ENCODE assay signal across 8 cellular contexts in genomic region chr6:169212897-169213813, GRCh38. TPM values are rescaled to one million over a fixed set of nuclear protein-coding genes. Genes with fewer than 3 reads are reported as not detected.
DNase-seq lines count a peak whose midpoint lies in the region; ATAC-seq and TF ChIP-seq lines count a peak whose summit lies in the region.

No MANE protein-coding gene starts in this region.

- H3K36me3 ChIP-seq in SK-N-SH (replicated peaks in 1 of 2; ENCODE audit: control insufficient read depth in 1 of 2, insufficient read depth in 2 of 2, low read length in 1 of 2) = peaks cover 9 to 13% of the 10 kb centered on the region in 2 experiments

- peak overlapping the region; percentile 60; the same call in 1 of the 2 replicates for H3K9ac ChIP-seq in SK-N-SH

- 26% methylated on average over 23 of the region's 56 CpGs for WGBS in SK-N-SH (ENCODE audit: low lambda C conversion rate)

- TF ChIP-seq CTCF in SK-N-SH (IDR thresholded peaks at IDR 0.05) = peak; percentile 34

- peak; percentile 94 for DNase-seq in DMS53 (lab: John Stamatoyannopoulos, UW)
- peak; percentile 85 for DNase-seq in KBM-7
- peak; percentile 96 for DNase-seq in SK-N-SH
- DNase-seq in activated naive CD4-positive, alpha-beta T cell treated with anti-CD3 and anti-CD28 coated beads, Interleukin-2, amount 50 U/mL, for 72 hours (ENCODE audit: low spot score in 2 of 2) = peak; percentile 90 to 92
- DNase-seq in glomerular visceral epithelial cell (ENCODE audit: extremely low spot score) = peak; percentile 77
- DNase-seq in occipital lobe (lab: John Stamatoyannopoulos, UW) = peak; percentile 88
- DNase-seq in superior temporal gyrus (ENCODE audit: extremely low spot score) = peak; percentile 92

- H3F3A ChIP-seq in SK-N-SH (replicated peaks; ENCODE audit: insufficient read depth) = peaks cover 18% of the 10 kb centered on the region

- H3K27ac ChIP-seq in SK-N-SH (ENCODE audit: low read depth in 2 of 2, low read length in 1 of 2) = peak overlapping the region; percentile 18 to 90

- POLR2A ChIA-PET in SK-N-SH (lab: Yijun Ruan, JAX) = interaction anchor here (0.6 kb wide), 3 partner anchors 164 to 1148 kb away, joined by 3 to 4 read pairs (median 3); no protein-coding TSS in a partner anchor

- H3K9me3 Mint-ChIP-seq in activated naive CD4-positive, alpha-beta T cell treated with anti-CD3 and anti-CD28 coated beads, Interleukin-2, amount 50 U/mL, for 72 hours = peaks cover 22 to 26% of the 10 kb centered on the region in 2 donors

- peak; percentile 99 for ATAC-seq in GM21723 (IDR thresholded peaks at IDR 0.05; ENCODE audit: unreplicated experiment)
- peak; percentile 99 to 100 for ATAC-seq in activated naive CD4-positive, alpha-beta T cell treated with anti-CD3 and anti-CD28 coated beads, Interleukin-2, amount 50 U/mL, for 72 hours

- H3K4me1 ChIP-seq in SK-N-SH (ENCODE audit: control insufficient read depth in 1 of 2, insufficient read depth in 2 of 2, low read depth in 1 of 2, low read length in 1 of 2) = peaks cover 0 to 11% of the 10 kb centered on the region in 2 experiments; a peak in 3 of 4 replicates

- CTCF ChIA-PET in SK-N-SH (lab: Yijun Ruan, JAX) = interaction anchor here (0.9 kb wide), 1 partner anchor 13 kb away, joined by 3 read pairs; no protein-coding TSS in a partner anchor

- peak overlapping the region; percentile 42; the same call in 1 of the 2 replicates for H3K4me2 ChIP-seq in SK-N-SH

- H3K4me3 ChIP-seq in SK-N-SH (ENCODE audit: low read depth in 2 of 2, low read length in 1 of 2) = peak overlapping the region in 1 of 2 experiments; percentile 20; a peak in 2 of 4 replicates

- no peaks in the 10 kb centered on the region for H3K27me3 ChIP-seq in SK-N-SH (ENCODE audit: insufficient read depth)

- no peaks in the 10 kb centered on the region for H4K20me1 ChIP-seq in SK-N-SH (ENCODE audit: insufficient read depth)

- no peaks in the 10 kb centered on the region for H3K79me2 ChIP-seq in SK-N-SH (ENCODE audit: insufficient read depth)

- peak overlapping the region in 1 of 2 donors; percentile 78 for H3K27ac Mint-ChIP-seq in activated naive CD4-positive, alpha-beta T cell treated with anti-CD3 and anti-CD28 coated beads, Interleukin-2, amount 50 U/mL, for 72 hours

- H3K9me3 ChIP-seq in SK-N-SH = peaks cover 1% of the 10 kb centered on the region

- no peak for TF ChIP-seq EP300 in SK-N-SH (IDR thresholded peaks at IDR 0.05; ENCODE audit: borderline replicate concordance in 1 of 2, low read depth in 1 of 2, low read length in 1 of 2)

- peak overlapping the region; percentile 80 for H2AFZ ChIP-seq in SK-N-SH (ENCODE audit: low read depth)

- no peak for TF ChIP-seq RAD21 in SK-N-SH (IDR thresholded peaks at IDR 0.05; ENCODE audit: low read length)

- H3K36me3 Mint-ChIP-seq in activated naive CD4-positive, alpha-beta T cell treated with anti-CD3 and anti-CD28 coated beads, Interleukin-2, amount 50 U/mL, for 72 hours = peaks cover 15 to 22% of the 10 kb centered on the region in 2 donors

- no peaks in the 10 kb centered on the region for H3K9me2 ChIP-seq in SK-N-SH

- in situ Hi-C loops in KBM-7 (cut with MboI; ENCODE audit: low pct_unique_long_range_greater_than_20kb, low sequenced_read_pairs) = no loop called here

TF ChIP-seq in SK-N-SH, 30 proteins besides CTCF, POLR2A, EP300 and RAD21:
- TF ChIP-seq YY1 (IDR thresholded peaks at IDR 0.05; ENCODE audit: low read depth) (peak; percentile 32; the same call in 1 of the 2 replicates), RXRA (IDR thresholded peaks at IDR 0.05; ENCODE audit: borderline replicate concordance, low read depth) (no peak), GABPA (IDR thresholded peaks at IDR 0.05; ENCODE audit: low read depth) (no peak), ELF1 (IDR thresholded peaks at IDR 0.05) (peak; percentile 74), TAF1 (IDR thresholded peaks at IDR 0.05; ENCODE audit: borderline replicate concordance, low read depth, low read length) (peak; percentile 35; the same call in 1 of the 2 replicates), SIN3A (IDR thresholded peaks at IDR 0.05; ENCODE audit: borderline replicate concordance, low read depth, low read length) (no peak), IRF3 (IDR thresholded peaks at IDR 0.05; ENCODE audit: low read depth, low read length) (no peak), CHD2 (IDR thresholded peaks at IDR 0.05; ENCODE audit: low read length, partially characterized antibody) (no peak), POLR2AphosphoS5 (IDR thresholded peaks at IDR 0.05; ENCODE audit: low read depth, low read length) (0 out of 2 replicates have a peak, but pooled peaks have one; percentile 13), SMC3 (IDR thresholded peaks at IDR 0.05; ENCODE audit: low read depth, low read length) (peak; percentile 12; the same call in 1 of the 2 replicates), NRF1 (IDR thresholded peaks at IDR 0.05; ENCODE audit: low read depth, low read length) (peak; percentile 89), FOSL2 (IDR thresholded peaks at IDR 0.05; ENCODE audit: borderline replicate concordance, low read depth) (no peak)
- TF ChIP-seq, protein P1, sequence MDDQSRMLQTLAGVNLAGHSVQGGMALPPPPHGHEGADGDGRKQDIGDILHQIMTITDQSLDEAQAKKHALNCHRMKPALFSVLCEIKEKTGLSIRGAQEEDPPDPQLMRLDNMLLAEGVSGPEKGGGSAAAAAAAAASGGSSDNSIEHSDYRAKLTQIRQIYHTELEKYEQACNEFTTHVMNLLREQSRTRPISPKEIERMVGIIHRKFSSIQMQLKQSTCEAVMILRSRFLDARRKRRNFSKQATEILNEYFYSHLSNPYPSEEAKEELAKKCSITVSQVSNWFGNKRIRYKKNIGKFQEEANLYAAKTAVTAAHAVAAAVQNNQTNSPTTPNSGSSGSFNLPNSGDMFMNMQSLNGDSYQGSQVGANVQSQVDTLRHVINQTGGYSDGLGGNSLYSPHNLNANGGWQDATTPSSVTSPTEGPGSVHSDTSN (IDR thresholded peaks at IDR 0.05) = peak; percentile 94
- TF ChIP-seq, protein P2, sequence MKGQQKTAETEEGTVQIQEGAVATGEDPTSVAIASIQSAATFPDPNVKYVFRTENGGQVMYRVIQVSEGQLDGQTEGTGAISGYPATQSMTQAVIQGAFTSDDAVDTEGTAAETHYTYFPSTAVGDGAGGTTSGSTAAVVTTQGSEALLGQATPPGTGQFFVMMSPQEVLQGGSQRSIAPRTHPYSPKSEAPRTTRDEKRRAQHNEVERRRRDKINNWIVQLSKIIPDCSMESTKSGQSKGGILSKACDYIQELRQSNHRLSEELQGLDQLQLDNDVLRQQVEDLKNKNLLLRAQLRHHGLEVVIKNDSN (IDR thresholded peaks at IDR 0.05; ENCODE audit: borderline replicate concordance, low read depth) = no peak
- TF ChIP-seq, protein P3, sequence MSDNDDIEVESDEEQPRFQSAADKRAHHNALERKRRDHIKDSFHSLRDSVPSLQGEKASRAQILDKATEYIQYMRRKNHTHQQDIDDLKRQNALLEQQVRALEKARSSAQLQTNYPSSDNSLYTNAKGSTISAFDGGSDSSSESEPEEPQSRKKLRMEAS (IDR thresholded peaks at IDR 0.05; ENCODE audit: low read depth) = no peak
TF ChIP-seq in SK-N-SH: peak in this region for 7.

RNA-seq across cellular contexts. Expression of gene THBS2, which starts 40.5 kb away (rescaled TPM):
- 105 and 166 TPM in 2 replicates for polyA plus RNA-seq in SK-N-SH (2012; rRNA removed)
- polyA plus RNA-seq in SK-N-SH (2012; cell fraction: cytosol; rRNA removed) = 65.3 and 85.1 TPM in 2 replicates
- polyA plus RNA-seq in SK-N-SH (2012; cell fraction: nucleus; rRNA removed) = 172 and 184 TPM in 2 replicates
- total RNA-seq in activated naive CD4-positive, alpha-beta T cell treated with anti-CD3 and anti-CD28 coated beads, Interleukin-2, amount 50 U/mL, for 72 hours = not detected
- total RNA-seq in occipital lobe = 15.8 TPM

Comparison
In these comparisons a context has a peak if more than half of its experiments do, and no peak if none do; other contexts are left out.
1. RNA of gene THBS2, which starts 40.5 kb away (total RNA-seq): 15.8 TPM in occipital lobe (single experiment); not detected in activated naive CD4-positive, alpha-beta T cell treated with anti-CD3 and anti-CD28 coated beads, Interleukin-2, amount 50 U/mL, for 72 hours; every median in the first group is over 10 times any median in the second.
2. Peak in every context shown above with its lines, with median percentiles within 50 percentile points of each other: DNase-seq.